ENCODE assay signal across 24 cellular contexts in genomic region chr3:141458937-141459510, GRCh38.
"Had no signal": no experiment of that assay in that cellular context is flagged by ENCODE, and none has a peak within 500 bp of the region (broad histone marks: within the 10 kb centered on the region; RNA-seq: fewer than 3 reads in every experiment).

No MANE protein-coding gene starts in this region.

- H3K27me3 ChIP-seq: dorsolateral prefrontal cortex, foreskin keratinocyte, neural progenitor cell, pancreas, suprapubic skin, thyroid gland had no signal

- H3K36me3 ChIP-seq: esophagus squamous epithelium, left ventricle myocardium inferior, lower lobe of right lung, neural progenitor cell, pancreas, suprapubic skin, thyroid gland had no signal

- DNase-seq: cortex of kidney; dorsolateral prefrontal cortex; effector memory CD4-positive, alpha-beta T cell; esophagus squamous epithelium; foreskin keratinocyte; kidney; left cardiac atrium; left ventricle myocardium inferior; lower lobe of right lung; midbrain; occipital lobe; pancreas; right cardiac atrium; stimulated activated CD4-positive, alpha-beta T cell treated with anti-CD3 and anti-CD28 coated beads, Interleukin-4, amount 100 ng/mL, for 1 hour; stimulated activated CD8-positive, alpha-beta memory T cell treated with anti-CD3 and anti-CD28 coated beads, Interleukin-4, amount 100 ng/mL, for 48 hours; stimulated activated naive CD8-positive, alpha-beta T cell treated with anti-CD3 and anti-CD28 coated beads, Interleukin-15, Interleukin-2, amounts not matched to agents 100 U/mL and 50 U/mL, for 24 hours; thyroid gland had no signal

- H3K9me3 ChIP-seq: esophagus squamous epithelium, lower lobe of right lung, pancreas, suprapubic skin, thyroid gland had no signal

- H3K4me1 ChIP-seq: foreskin keratinocyte, neural progenitor cell, pancreas, thyroid gland had no signal

- H3K27ac ChIP-seq: dorsolateral prefrontal cortex, epithelial cell of prostate, esophagus squamous epithelium, foreskin keratinocyte, left ventricle myocardium inferior, lower lobe of right lung, neural progenitor cell, pancreas, suprapubic skin, thyroid gland had no signal

- H3K4me3 ChIP-seq: dorsolateral prefrontal cortex, esophagus squamous epithelium, left ventricle myocardium inferior, lower lobe of right lung, neural progenitor cell, pancreas, suprapubic skin, thyroid gland had no signal

- H3K9ac ChIP-seq: neural progenitor cell had no signal

- H3K4me2 ChIP-seq: neural progenitor cell had no signal

- ATAC-seq: foreskin keratinocyte; left cardiac atrium; lower lobe of right lung; natural killer cell treated with Interleukin-12 subunit alpha and Interleukin-12 subunit beta and Interleukin-15 and Interleukin-18, amount 100 ng/mL, for 72 hours; pancreas; right cardiac atrium; stimulated activated effector memory CD8-positive, alpha-beta T cell treated with anti-CD3 and anti-CD28 coated beads, Interleukin-12 subunit alpha, Interleukin-12 subunit beta, amount 100 ng/mL, for 72 hours; stimulated activated naive CD8-positive, alpha-beta T cell treated with anti-CD3 and anti-CD28 coated beads, Interleukin-15, Interleukin-2, amounts not matched to agents 100 U/mL and 50 U/mL, for 24 hours had no signal

- FAIRE-seq: endometrium, kidney, pancreas, urothelium cell line had no signal
